In genomic region chr2:11405599-11406491, GRCh38 we compare ENCODE assay signal across 14 cellular contexts.
DNase-seq lines count a peak whose midpoint lies in the region; ATAC-seq and TF ChIP-seq lines count a peak whose summit lies in the region.
"Had no signal": no experiment of that assay in that cellular context is flagged by ENCODE, and none has a peak within 500 bp of the region (broad histone marks: within the 10 kb centered on the region; RNA-seq: fewer than 3 reads in every experiment).

No MANE protein-coding gene starts in this region.

- no peak overlapping the region for H2BK12ac ChIP-seq in trophoblast cell (ENCODE audit: low read length)

- no peak overlapping the region for H2BK5ac ChIP-seq in trophoblast cell (ENCODE audit: low read depth, low read length, poor library complexity)

- H3K36me3 ChIP-seq in right atrium auricular region (no peaks in the 10 kb centered on the region), trophoblast cell (ENCODE audit: control insufficient read depth in 1 of 2, insufficient read depth in 2 of 2, low read length in 2 of 2) (no peaks in the 10 kb centered on the region)

- no peak overlapping the region for H4K12ac ChIP-seq in trophoblast cell (ENCODE audit: low read depth, low read length)

- peak overlapping the region; percentile 2 for H4K91ac ChIP-seq in trophoblast cell (ENCODE audit: low read depth, low read length)

- H3K27ac ChIP-seq in right atrium auricular region (peak overlapping the region; percentile 73 to 74), trophoblast cell (ENCODE audit: low read depth, low read length) (no peak overlapping the region)
- H3K27ac ChIP-seq: foreskin keratinocyte, GM23248 had no signal

- peaks cover 2% of the 10 kb centered on the region for H3K79me1 ChIP-seq in trophoblast cell (ENCODE audit: low read length)

- CTCF ChIA-PET in GM10248 (lab: Yijun Ruan, JAX) = interaction anchor here (0.9 to 1.0 kb wide), 4 partner anchors 28 to 274 kb away, joined by 3 read pairs; no protein-coding TSS in a partner anchor

- no peak overlapping the region for H2AFZ ChIP-seq in trophoblast cell (ENCODE audit: insufficient read depth, low read length, poor library complexity)

- H2BK120ac ChIP-seq in trophoblast cell (ENCODE audit: insufficient read depth, low read length, poor library complexity) = no peak overlapping the region

- H4K8ac ChIP-seq in trophoblast cell (ENCODE audit: low read depth, low read length) = no peak overlapping the region

- H3K79me2 ChIP-seq in trophoblast cell (ENCODE audit: control insufficient read depth, insufficient read depth, low read length, poor library complexity) = no peaks in the 10 kb centered on the region

- H3K4ac ChIP-seq in trophoblast cell (ENCODE audit: low read depth, low read length) = no peak overlapping the region

- no peak overlapping the region for H3K9ac ChIP-seq in trophoblast cell (ENCODE audit: low read length)
- H3K9ac ChIP-seq: GM23248 had no signal

- TF ChIP-seq CTCF in right atrium auricular region (IDR thresholded peaks at IDR 0.05) = no peak
- TF ChIP-seq CTCF in GM10248 (IDR thresholded peaks at IDR 0.05; ENCODE audit: control extremely low read depth, extremely low read depth, low read depth, missing control alignments) = no peak

- no peak overlapping the region for H3K23ac ChIP-seq in trophoblast cell (ENCODE audit: low read length)

- H3K4me1 ChIP-seq in right atrium auricular region (peaks cover 0 to 19% of the 10 kb centered on the region in 2 donors), trophoblast cell (ENCODE audit: control insufficient read depth in 1 of 2, insufficient read depth in 2 of 2, low read length in 2 of 2) (peaks cover 2 to 9% of the 10 kb centered on the region in 2 experiments)
- H3K4me1 ChIP-seq: foreskin keratinocyte had no signal

- H3K18ac ChIP-seq in trophoblast cell (ENCODE audit: low read length) = no peak overlapping the region

- H3K14ac ChIP-seq in trophoblast cell (ENCODE audit: low read length) = no peak overlapping the region

- H3K9me3 ChIP-seq in right atrium auricular region = no peaks in the 10 kb centered on the region
- H3K9me3 ChIP-seq in trophoblast cell (ENCODE audit: insufficient read depth, low read depth, low read length) = no peaks in the 10 kb centered on the region

- POLR2A ChIA-PET in GM10248 (lab: Yijun Ruan, JAX) = no interaction called here

- H3K4me3 ChIP-seq in right atrium auricular region (no peak overlapping the region), trophoblast cell (ENCODE audit: low read depth, low read length) (no peak overlapping the region)
- H3K4me3 ChIP-seq: GM23248 had no signal

- whole genome bisulfite sequencing in trophoblast cell (ENCODE audit: extremely low coverage, insufficient coverage, insufficient read length) = no CpG with 5 or more reads among the region's 12 CpGs

- H3K4me2 ChIP-seq in trophoblast cell (ENCODE audit: low read length) = no peak overlapping the region

- intact Hi-C loops in Right ventricle myocardium inferior (cut with DNase I) (no loop called here), left colon (cut with DNase I, micrococcal nuclease) (no loop called here)

- H2AK5ac ChIP-seq in trophoblast cell (ENCODE audit: low read length) = no peak overlapping the region

- H3K27me3 ChIP-seq in right atrium auricular region (no peaks in the 10 kb centered on the region), trophoblast cell (ENCODE audit: insufficient read depth, low read length) (no peaks in the 10 kb centered on the region)
- H3K27me3 ChIP-seq: foreskin keratinocyte had no signal

- no peak for ATAC-seq in Right ventricle myocardium inferior
- peak; percentile 81 for ATAC-seq in left colon
- ATAC-seq in GM21381 (IDR thresholded peaks at IDR 0.05; ENCODE audit: unreplicated experiment) = no peak
- ATAC-seq: foreskin keratinocyte had no signal

- no peak for DNase-seq in right atrium auricular region (ENCODE audit: low spot score)
- DNase-seq in Right ventricle myocardium inferior (ENCODE audit: missing footprints) = no peak
- DNase-seq in left colon = peak; percentile 86 to 90
- DNase-seq in trophoblast cell = no peak
- no peak for DNase-seq in globus pallidus (ENCODE audit: low spot score)
- DNase-seq in middle frontal gyrus (ENCODE audit: extremely low spot score, low spot score) = no peak
- DNase-seq in GM10248 (ENCODE audit: extremely low spot score) = no peak
- DNase-seq: ACHN, foreskin keratinocyte, NCI-H1048, NCI-H446, OCI-M1 had no signal

Comparison
In these comparisons a context has a peak if more than half of its experiments do, and no peak if none do; other contexts are left out.
1. DNase-seq: peak in left colon (2 of 2); none in right atrium auricular region (single experiment), Right ventricle myocardium inferior (single experiment), trophoblast cell (0 of 2), globus pallidus (single experiment), middle frontal gyrus (single experiment) and GM10248 (single experiment).